In genomic region chr3:46756642-46757041, GRCh38 we compare ENCODE assay signal across 1 cellular context.
TF ChIP-seq lines count a peak whose summit lies in the region.

No MANE protein-coding gene starts in this region.

TF ChIP-seq in HepG2, 621 proteins besides CTCF, POLR2A, EP300 and RAD21:
- peak; percentile 59; the same call in 1 of the 2 replicates for TF ChIP-seq ZNF770 (CRISPR knock-in tag; IDR thresholded peaks at IDR 0.05)
- TF ChIP-seq ISL2 (CRISPR knock-in tag; IDR thresholded peaks at IDR 0.05), result no peak
- peak; percentile 39; the same call in 1 of the 2 replicates for TF ChIP-seq ZBTB33 (CRISPR knock-in tag; IDR thresholded peaks at IDR 0.05)
